In genomic region chr15:77838595-77838994, GRCh38 we compare ENCODE assay signal across 27 cellular contexts.
A peak's percentile ranks its signal among the peaks of the same experiment; 100 is the strongest.
DNase-seq lines count a peak whose midpoint lies in the region; ATAC-seq, FAIRE-seq and TF ChIP-seq lines count a peak whose summit lies in the region.
"Had no signal": no experiment of that assay in that cellular context is flagged by ENCODE, and none has a peak within 500 bp of the region (broad histone marks: within the 10 kb centered on the region; RNA-seq: fewer than 3 reads in every experiment).

No MANE protein-coding gene starts in this region.

- H2BK12ac ChIP-seq in H1 (ENCODE audit: low read depth, low read length) (no peak overlapping the region), trophoblast cell (ENCODE audit: low read length) (no peak overlapping the region)

- no peak overlapping the region for H3K4ac ChIP-seq in H1 (replicated peaks; ENCODE audit: insufficient read length, low read depth, low read length)
- no peak overlapping the region for H3K4ac ChIP-seq in trophoblast cell (ENCODE audit: low read depth, low read length)

- H4K91ac ChIP-seq in H1 (replicated peaks; ENCODE audit: insufficient read length, low read length), result no peak overlapping the region
- no peak overlapping the region for H4K91ac ChIP-seq in trophoblast cell (ENCODE audit: low read depth, low read length)

- H3K18ac ChIP-seq in H1 (ENCODE audit: extremely low read depth, low read length) (no peak overlapping the region), trophoblast cell (ENCODE audit: low read length) (no peak overlapping the region)

- H3K9ac ChIP-seq in H1 (replicated peaks in 1 of 4; ENCODE audit: extremely low read depth in 1 of 4, low read depth in 3 of 4, low read length in 3 of 4), result no peak overlapping the region
- no peak overlapping the region for H3K9ac ChIP-seq in trophoblast cell (ENCODE audit: low read length)
- H3K9ac ChIP-seq: GM23248 had no signal

- H2AFZ ChIP-seq in H1 (ENCODE audit: low read length), result no peak overlapping the region
- no peak overlapping the region for H2AFZ ChIP-seq in trophoblast cell (ENCODE audit: insufficient read depth, low read length, poor library complexity)
- H2AFZ ChIP-seq: GM23248 had no signal

- H2BK5ac ChIP-seq in H1 (ENCODE audit: low read depth, low read length) (no peak overlapping the region), trophoblast cell (ENCODE audit: low read depth, low read length, poor library complexity) (no peak overlapping the region)

- DNase-seq in activated CD4-positive, CD25-positive, alpha-beta regulatory T cell treated with anti-CD3 and anti-CD28 coated beads, Interleukin-2, amount 50 U/mL, for 72 hours, result peak; percentile 14
- no peak for DNase-seq in activated CD4-positive, CD25-positive, alpha-beta regulatory T cell (lab: John Stamatoyannopoulos, UW)
- DNase-seq in H1 (ENCODE audit: low read depth in 1 of 2, low spot score in 2 of 2) (no peak), trophoblast cell (no peak), urothelium cell line (ENCODE audit: low spot score) (no peak), SW480 (ENCODE audit: low spot score) (no peak), AG20443 (ENCODE audit: low spot score) (no peak)
- DNase-seq: ACHN; C1 segment of cervical spinal cord; Calu3; CD8-positive, alpha-beta memory T cell; DMS153; GM23248; KBM-7; MM.1S; NCI-H1048; NCI-H1417 treated with DMSO at 0.1 percent for 48 hours; NCI-H187 treated with DMSO at 0.1 percent for 48 hours; NCI-H2107; NCI-H446 treated with DMSO at 0.1 percent for 48 hours; NCI-H526 treated with DMSO at 0.1 percent for 48 hours; Right ventricle myocardium superior had no signal

- H4K5ac ChIP-seq in H1 (ENCODE audit: insufficient read length, low read depth, low read length), result no peak overlapping the region

- H3K27ac ChIP-seq in H1 (ENCODE audit: low read depth, low read length) (no peak overlapping the region), trophoblast cell (ENCODE audit: low read depth, low read length) (no peak overlapping the region)
- H3K27ac ChIP-seq: 22Rv1, GM23248 had no signal

- CTCF ChIA-PET in H1 (lab: Charles Lee; ENCODE audit: partially characterized antibody), result interaction anchor here (1.3 to 3.1 kb wide), 6 partner anchors 14 to 183 kb away, joined by 3 to 16 read pairs (median 6); no protein-coding TSS in a partner anchor

- no peak overlapping the region for H3K4me2 ChIP-seq in H1 (ENCODE audit: insufficient read depth in 1 of 2, low read depth in 2 of 2, low read length in 2 of 2)
- no peak overlapping the region for H3K4me2 ChIP-seq in trophoblast cell (ENCODE audit: low read length)

- 0 out of 2 replicates have a peak overlapping the region, but pooled peaks have one; percentile 57 for H2BK20ac ChIP-seq in H1 (ENCODE audit: low read length)

- FAIRE-seq in H1 (lab: Jason Lieb, UNC), result no peak
- FAIRE-seq in urothelium cell line (lab: Jason Lieb, UNC), result peak; percentile 81
- FAIRE-seq: GM12891 had no signal

- H4K12ac ChIP-seq in trophoblast cell (ENCODE audit: low read depth, low read length), result no peak overlapping the region

- H3K56ac ChIP-seq in H1 (replicated peaks; ENCODE audit: insufficient read length, low read depth, low read length), result no peak overlapping the region

- H3K79me1 ChIP-seq in H1 (ENCODE audit: low read depth, low read length), result no peaks in the 10 kb centered on the region
- H3K79me1 ChIP-seq in trophoblast cell (ENCODE audit: low read length), result no peaks in the 10 kb centered on the region

- H3K4me1 ChIP-seq in H1 (replicated peaks in 1 of 4; ENCODE audit: control insufficient read depth in 3 of 4, insufficient read depth in 4 of 4, low read length in 3 of 4), result peaks cover 0 to 9% (median 5%) of the 10 kb centered on the region in 4 experiments; a peak in 2 of 7 replicates
- H3K4me1 ChIP-seq in trophoblast cell (ENCODE audit: control insufficient read depth in 1 of 2, insufficient read depth in 2 of 2, low read length in 2 of 2), result peaks cover 0 to 3% of the 10 kb centered on the region in 2 experiments
- H3K4me1 ChIP-seq: HAP-1 had no signal

- POLR2A ChIA-PET in H1 (lab: Charles Lee; ENCODE audit: partially characterized antibody), result no interaction called here

- H3K14ac ChIP-seq in H1 (ENCODE audit: insufficient read length) (no peak overlapping the region), trophoblast cell (ENCODE audit: low read length) (no peak overlapping the region)

- no peak for TF ChIP-seq RAD21 in H1 (IDR thresholded peaks at IDR 0.05 in 1 of 2, conservative IDR thresholded peaks at IDR 0.05 in 1 of 2; ENCODE audit: low read depth in 2 of 2, low read length in 2 of 2)

- no peak for ATAC-seq in esophagus mucosa
- ATAC-seq: PC-3 had no signal

- H4K20me1 ChIP-seq in H1 (replicated peaks in 1 of 2; ENCODE audit: control insufficient read depth in 1 of 2, insufficient read depth in 2 of 2, low read length in 2 of 2), result no peaks in the 10 kb centered on the region

- H3K79me2 ChIP-seq in H1 (ENCODE audit: control insufficient read depth in 1 of 2, insufficient read depth in 2 of 2, low read length in 2 of 2), result no peaks in the 10 kb centered on the region
- H3K79me2 ChIP-seq in trophoblast cell (ENCODE audit: control insufficient read depth, insufficient read depth, low read length, poor library complexity), result no peaks in the 10 kb centered on the region

- no peak overlapping the region for H2BK120ac ChIP-seq in H1 (replicated peaks; ENCODE audit: low read depth, low read length)
- H2BK120ac ChIP-seq in trophoblast cell (ENCODE audit: insufficient read depth, low read length, poor library complexity), result no peak overlapping the region

- H2BK15ac ChIP-seq in H1 (ENCODE audit: low read length), result peak overlapping the region; percentile 90; the same call in 1 of the 2 replicates

- H2AK5ac ChIP-seq in H1 (ENCODE audit: low read depth, low read length) (no peak overlapping the region), trophoblast cell (ENCODE audit: low read length) (no peak overlapping the region)

- H3K4me3 ChIP-seq in H1 (ENCODE audit: extremely low read depth in 1 of 4, insufficient read depth in 2 of 4, low read depth in 3 of 4, low read length in 4 of 4) (no peak overlapping the region), trophoblast cell (ENCODE audit: low read depth, low read length) (no peak overlapping the region)
- H3K4me3 ChIP-seq: GM23248, HAP-1 had no signal

- no peak for TF ChIP-seq EP300 in H1 (IDR thresholded peaks at IDR 0.05; ENCODE audit: borderline replicate concordance in 1 of 2, low read depth in 2 of 2, low read length in 2 of 2)

- H3K23ac ChIP-seq in H1 (ENCODE audit: insufficient read length) (no peak overlapping the region), trophoblast cell (ENCODE audit: low read length) (peak overlapping the region; percentile 80)

- TF ChIP-seq POLR2A in H1 (IDR thresholded peaks at IDR 0.05; ENCODE audit: control extremely low read depth in 1 of 2, low read depth in 2 of 2, low read length in 2 of 2), result no peak

- H3K9me3 ChIP-seq in H1 (ENCODE audit: insufficient read depth in 2 of 2, low read depth in 1 of 2, low read length in 1 of 2), result no peaks in the 10 kb centered on the region
- no peaks in the 10 kb centered on the region for H3K9me3 ChIP-seq in trophoblast cell (ENCODE audit: insufficient read depth, low read depth, low read length)
- H3K9me3 ChIP-seq: HAP-1 had no signal

- H3K23me2 ChIP-seq in H1 (ENCODE audit: low read depth, low read length), result no peaks in the 10 kb centered on the region

- WGBS in H1 (ENCODE audit: extremely low coverage in 1 of 2, insufficient coverage in 1 of 2, insufficient read length in 1 of 2, insufficient replicate concordance in 2 of 2, low coverage in 1 of 2, low lambda C conversion rate in 2 of 2, missing lambda C conversion rate in 1 of 2), 2 experiments, result 90% methylated on average over 4 of the region's 4 CpGs; no CpG with 5 or more reads in 1 of the 2 experiments
- no CpG with 5 or more reads among the region's 4 CpGs for WGBS in trophoblast cell (ENCODE audit: extremely low coverage, insufficient coverage, insufficient read length)

- H3K36me3 ChIP-seq in H1 (ENCODE audit: control insufficient read depth in 2 of 4, insufficient read depth in 4 of 4, low read length in 3 of 4) (no peaks in the 10 kb centered on the region), trophoblast cell (ENCODE audit: control insufficient read depth in 1 of 2, insufficient read depth in 2 of 2, low read length in 2 of 2) (no peaks in the 10 kb centered on the region)
- H3K36me3 ChIP-seq: HAP-1 had no signal

- TF ChIP-seq CTCF in H1 (IDR thresholded peaks at IDR 0.05; ENCODE audit: control extremely low read depth in 1 of 3, insufficient read depth in 1 of 3, low read depth in 1 of 3, low read length in 3 of 3), result no peak

- H3K27me3 ChIP-seq in H1 (replicated peaks in 1 of 4; ENCODE audit: control insufficient read depth in 3 of 4, extremely low read depth in 1 of 4, insufficient read depth in 3 of 4, low read length in 3 of 4) (no peaks in the 10 kb centered on the region), trophoblast cell (ENCODE audit: insufficient read depth, low read length) (no peaks in the 10 kb centered on the region)

- H4K8ac ChIP-seq in H1 (ENCODE audit: extremely low read depth, insufficient read depth, low read length) (no peak overlapping the region), trophoblast cell (ENCODE audit: low read depth, low read length) (no peak overlapping the region)

TF ChIP-seq in H1, 55 proteins besides CTCF, POLR2A, EP300 and RAD21 (continues in another document):
- TF ChIP-seq SRF (IDR thresholded peaks at IDR 0.05; ENCODE audit: low read depth, low read length), result no peak
- no peak for TF ChIP-seq RFX5 (IDR thresholded peaks at IDR 0.05; ENCODE audit: borderline replicate concordance, low read depth, low read length)
- TF ChIP-seq SAP30 (IDR thresholded peaks at IDR 0.05; ENCODE audit: insufficient read depth, insufficient replicate concordance, low read length), result no peak
- TF ChIP-seq RXRA (IDR thresholded peaks at IDR 0.05; ENCODE audit: insufficient read depth, low read depth, low read length), result no peak
- no peak for TF ChIP-seq EZH2 (IDR thresholded peaks at IDR 0.05; ENCODE audit: low read depth, low read length, severe bottlenecking)
- no peak for TF ChIP-seq SUZ12 (IDR thresholded peaks at IDR 0.05; ENCODE audit: low read length)
- no peak for TF ChIP-seq KDM1A (IDR thresholded peaks at IDR 0.05; ENCODE audit: borderline replicate concordance, low read length)
- TF ChIP-seq SP2 (IDR thresholded peaks at IDR 0.05; ENCODE audit: low read length), result no peak
- TF ChIP-seq MAX (IDR thresholded peaks at IDR 0.05), result no peak
- TF ChIP-seq BRCA1 (IDR thresholded peaks at IDR 0.05; ENCODE audit: low read depth, low read length), result no peak
- no peak for TF ChIP-seq NANOG (IDR thresholded peaks at IDR 0.05; ENCODE audit: insufficient read depth, low read depth, low read length, poor library complexity, severe bottlenecking)
- TF ChIP-seq SP1 (IDR thresholded peaks at IDR 0.05; ENCODE audit: low read depth, low read length), result no peak
- TF ChIP-seq SIX5 (IDR thresholded peaks at IDR 0.05; ENCODE audit: low read depth, low read length), result no peak
